Comparison of ENCODE assay signal across 8 cellular contexts in the genomic region with DNA sequence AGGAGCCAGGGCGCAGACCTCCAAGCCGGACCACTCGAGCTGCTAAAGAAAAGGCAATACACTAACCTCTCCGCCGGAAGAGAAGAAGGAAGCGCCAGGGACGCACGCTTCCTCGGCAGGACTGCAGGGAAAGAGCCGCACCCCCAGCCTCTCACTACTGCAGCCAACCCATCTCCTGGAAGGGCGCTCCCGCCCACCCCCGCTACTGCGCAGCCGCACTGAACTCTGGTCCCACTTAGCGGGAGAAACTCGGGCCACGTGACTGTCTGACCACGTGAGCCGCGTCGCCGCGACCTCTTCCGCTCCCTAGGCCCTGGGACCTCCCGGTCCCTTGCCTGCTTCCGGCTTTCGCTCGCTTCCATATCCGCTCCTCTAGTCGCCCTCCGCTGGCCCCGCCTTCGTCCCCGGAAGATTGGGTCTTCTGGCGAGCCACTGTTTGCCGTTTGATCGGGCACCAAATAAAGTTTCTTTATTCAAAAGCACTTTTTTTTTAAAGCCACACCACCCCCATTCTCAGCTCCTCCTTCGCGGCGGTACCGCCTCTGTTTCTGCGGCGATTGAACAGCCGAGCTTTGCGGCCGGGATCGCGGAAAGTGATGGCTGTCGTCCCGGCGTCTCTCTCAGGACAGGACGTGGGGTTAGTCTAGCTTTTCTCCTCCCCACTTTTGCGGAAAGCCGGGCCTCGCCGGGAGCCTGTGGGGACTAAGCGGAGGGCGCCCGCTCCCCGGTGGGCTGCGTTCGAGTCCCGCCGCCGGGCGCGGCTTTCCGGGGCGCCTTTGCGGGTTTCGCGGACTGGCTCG. TPM values are rescaled to one million over a fixed set of nuclear protein-coding genes. Genes with fewer than 3 reads are reported as not detected.
DNase-seq lines count a peak whose midpoint lies in the region; ATAC-seq and TF ChIP-seq lines count a peak whose summit lies in the region.

A gene with protein sequence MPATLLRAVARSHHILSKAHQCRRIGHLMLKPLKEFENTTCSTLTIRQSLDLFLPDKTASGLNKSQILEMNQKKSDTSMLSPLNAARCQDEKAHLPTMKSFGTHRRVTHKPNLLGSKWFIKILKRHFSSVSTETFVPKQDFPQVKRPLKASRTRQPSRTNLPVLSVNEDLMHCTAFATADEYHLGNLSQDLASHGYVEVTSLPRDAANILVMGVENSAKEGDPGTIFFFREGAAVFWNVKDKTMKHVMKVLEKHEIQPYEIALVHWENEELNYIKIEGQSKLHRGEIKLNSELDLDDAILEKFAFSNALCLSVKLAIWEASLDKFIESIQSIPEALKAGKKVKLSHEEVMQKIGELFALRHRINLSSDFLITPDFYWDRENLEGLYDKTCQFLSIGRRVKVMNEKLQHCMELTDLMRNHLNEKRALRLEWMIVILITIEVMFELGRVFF (minus strand): TSS at position 177 of the 800 bp plus-strand sequence. CDS start 6,315 bp downstream, outside the sequence.

- H3K4me3 Mint-ChIP-seq in natural killer cell = peak within 1 kb of the TSS; percentile 98

- peaks cover 42 to 43% of the 10 kb centered on the region in 2 donors for H3K4me1 Mint-ChIP-seq in natural killer cell

- intact Hi-C loops in natural killer cell (cut with micrococcal nuclease) = loop anchor here (1.0 to 5.0 kb wide), 4 partner anchors 62 to 1531 kb away; a partner anchor contains a TSS

- peak; percentile 100 for DNase-seq in ELF-1 (ENCODE audit: low read depth, low spot score)
- DNase-seq in H7 = peak; percentile 97
- DNase-seq in M059J (ENCODE audit: low read depth) = peak; percentile 100
- peak; percentile 99 for DNase-seq in SHP77 (lab: John Stamatoyannopoulos, UW)
- DNase-seq in activated effector memory CD4-positive, alpha-beta T cell treated with Interleukin-2 at 50 U/mL for 16 hours = peak; percentile 99
- peak; percentile 99 for DNase-seq in fibroblast of peridontal ligament (ENCODE audit: extremely low read depth)
- DNase-seq in natural killer cell = peak; percentile 97
- peak; percentile 100 for DNase-seq in stimulated activated naive CD4-positive, alpha-beta T cell treated with Interleukin-2 at 50 U/mL for 16 hours (lab: John Stamatoyannopoulos, UW)

- no peaks in the 10 kb centered on the region for H3K36me3 ChIP-seq in H7 (replicated peaks; ENCODE audit: control insufficient read depth, insufficient read depth, low read length)

- no peaks in the 10 kb centered on the region for H3K27me3 Mint-ChIP-seq in natural killer cell (ENCODE audit: low read depth in 2 of 2)

- peak; percentile 93 to 99 (median 95) for ATAC-seq in natural killer cell

- no peaks in the 10 kb centered on the region for H3K9me3 Mint-ChIP-seq in natural killer cell

- H3K36me3 Mint-ChIP-seq in natural killer cell = no peaks in the 10 kb centered on the region

- no peak for TF ChIP-seq CTCF in natural killer cell (IDR thresholded peaks at IDR 0.05)

- H3K27me3 ChIP-seq in H7 (ENCODE audit: control insufficient read depth, insufficient read depth, low read length) = no peaks in the 10 kb centered on the region

- H3K27ac Mint-ChIP-seq in natural killer cell = peak within 1 kb of the TSS; percentile 90 to 91

- peak within 1 kb of the TSS; percentile 83 for H3K4me3 ChIP-seq in H7 (ENCODE audit: insufficient read depth, low read depth, low read length)

RNA-seq across cellular contexts. Expression of the gene that starts here (rescaled TPM):
- 22.6 and 26.5 TPM in 2 replicates for total RNA-seq in H7 (2014; rRNA removed; shearing (Covaris generic))
- total RNA-seq in M059J (2014; rRNA removed; shearing (Covaris generic)) = 28.8 and 35.2 TPM in 2 replicates
- total RNA-seq in natural killer cell = 10 to 100 TPM; 10.6 to 14.7 (median 11.3) TPM

Comparison
In these comparisons a context has a peak if more than half of its experiments do, and no peak if none do; other contexts are left out.
1. Peak in every context shown above with its lines: DNase-seq, ATAC-seq and H3K4me3 ChIP-seq.